In the genomic region with DNA sequence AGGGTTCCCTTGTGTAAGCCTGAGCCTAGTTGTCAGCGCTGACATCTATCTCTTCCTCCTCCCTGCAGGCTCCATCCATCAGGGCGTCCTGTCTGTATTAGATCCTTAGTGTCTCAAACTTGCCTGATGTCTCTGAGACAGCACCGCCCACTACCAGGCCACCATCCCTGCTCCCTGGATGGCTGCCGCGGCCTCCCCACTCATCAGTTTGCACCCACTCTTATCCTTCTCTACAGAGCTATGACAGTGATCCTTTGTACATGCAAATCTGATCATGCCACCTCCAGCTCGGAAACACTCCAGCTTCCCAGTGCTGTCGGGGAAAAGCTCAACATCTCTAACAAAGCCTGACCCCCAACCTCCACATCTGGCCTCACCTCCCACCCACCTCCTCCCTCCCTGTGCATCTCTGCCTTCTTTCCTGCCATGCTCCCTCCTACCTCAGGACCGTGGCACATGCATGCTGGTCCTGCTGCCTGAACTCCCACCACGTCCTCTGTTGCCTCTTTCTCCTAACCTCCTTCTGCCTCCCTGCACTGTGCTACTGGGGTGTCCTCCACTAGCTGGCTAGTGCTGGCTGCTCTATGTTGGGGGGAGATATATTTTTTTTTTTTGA, we compare ENCODE assay signal across 16 cellular contexts.
DNase-seq lines count a peak whose midpoint lies in the region; FAIRE-seq and TF ChIP-seq lines count a peak whose summit lies in the region.
"Had no signal": no experiment of that assay in that cellular context is flagged by ENCODE, and none has a peak within 500 bp of the region (broad histone marks: within the 10 kb centered on the region; RNA-seq: fewer than 3 reads in every experiment).

No MANE protein-coding gene starts in this region.

- H3K27me3 ChIP-seq in neuronal stem cell (ENCODE audit: control insufficient read depth in 3 of 3, insufficient read depth in 3 of 3, low read depth in 1 of 3, low read length in 3 of 3) (peaks cover 0 to 73% (median 0%) of the 10 kb centered on the region in 3 experiments), spleen (replicated peaks in 1 of 7) (peaks cover 0 to 61% (median 4%) of the 10 kb centered on the region in 7 donors), SK-N-SH (ENCODE audit: insufficient read depth) (peaks cover 13% of the 10 kb centered on the region; the same call in 1 of the 2 replicates)
- H3K27me3 ChIP-seq: BLaER1 had no signal

- no peak overlapping the region for H2AK5ac ChIP-seq in neuronal stem cell (ENCODE audit: low read depth, low read length)

- no peak overlapping the region for H3K27ac ChIP-seq in caudate nucleus (ENCODE audit: low read depth, low read length)
- H3K27ac ChIP-seq in neuronal stem cell (replicated peaks; ENCODE audit: low read length) = no peak overlapping the region
- H3K27ac ChIP-seq in spleen = no peak overlapping the region
- no peak overlapping the region for H3K27ac ChIP-seq in SK-N-SH (ENCODE audit: low read depth in 2 of 2, low read length in 1 of 2)
- H3K27ac ChIP-seq: 22Rv1, BLaER1 had no signal

- peaks cover 1% of the 10 kb centered on the region for H3K79me1 ChIP-seq in neuronal stem cell (ENCODE audit: low read depth, low read length)

- peaks cover 0 to 5% of the 10 kb centered on the region in 2 donors for H3K9me3 ChIP-seq in neuronal stem cell (replicated peaks in 1 of 2; ENCODE audit: control insufficient read depth in 2 of 2, insufficient read depth in 1 of 2, low read depth in 1 of 2, low read length in 2 of 2)
- H3K9me3 ChIP-seq in spleen = peaks cover 0 to 11% (median 0%) of the 10 kb centered on the region in 8 donors
- no peaks in the 10 kb centered on the region for H3K9me3 ChIP-seq in SK-N-SH
- H3K9me3 ChIP-seq: BLaER1, Caco-2 had no signal

- no peak overlapping the region for H2AFZ ChIP-seq in neuronal stem cell (ENCODE audit: low read length)
- no peak overlapping the region for H2AFZ ChIP-seq in SK-N-SH (ENCODE audit: low read depth)

- no peak overlapping the region for H3K4me2 ChIP-seq in neuronal stem cell (ENCODE audit: insufficient read depth, low read length, poor library complexity, severe bottlenecking)
- no peak overlapping the region for H3K4me2 ChIP-seq in SK-N-SH
- H3K4me2 ChIP-seq: BLaER1 had no signal

- no peaks in the 10 kb centered on the region for H3K9me2 ChIP-seq in SK-N-SH

- TF ChIP-seq POLR2A in spleen (IDR thresholded peaks at IDR 0.05) (no peak), H54 (IDR thresholded peaks at IDR 0.05; ENCODE audit: low read depth, low read length) (no peak)

- H3K18ac ChIP-seq in neuronal stem cell (ENCODE audit: low read length) = no peak overlapping the region

- H3K23ac ChIP-seq in neuronal stem cell (ENCODE audit: low read depth, low read length, poor library complexity) = no peak overlapping the region

- no peaks in the 10 kb centered on the region for H3K36me3 ChIP-seq in neuronal stem cell (replicated peaks in 1 of 2; ENCODE audit: control insufficient read depth in 2 of 2, insufficient read depth in 2 of 2, low read length in 2 of 2)
- no peaks in the 10 kb centered on the region for H3K36me3 ChIP-seq in spleen
- no peaks in the 10 kb centered on the region for H3K36me3 ChIP-seq in SK-N-SH (replicated peaks in 1 of 2; ENCODE audit: control insufficient read depth in 1 of 2, insufficient read depth in 2 of 2, low read length in 1 of 2)
- H3K36me3 ChIP-seq: BLaER1 had no signal

- H4K8ac ChIP-seq in neuronal stem cell (ENCODE audit: low read depth, low read length) = no peak overlapping the region

- no peak for TF ChIP-seq CTCF in spleen (IDR thresholded peaks at IDR 0.05 in 8 of 11, conservative IDR thresholded peaks at IDR 0.05 in 3 of 11)
- TF ChIP-seq CTCF in SK-N-SH (IDR thresholded peaks at IDR 0.05) = no peak

- H3K14ac ChIP-seq in neuronal stem cell (ENCODE audit: low read length) = no peak overlapping the region

- no peak overlapping the region for H2BK12ac ChIP-seq in neuronal stem cell (ENCODE audit: low read length)

- H3K9ac ChIP-seq in neuronal stem cell (ENCODE audit: low read depth, low read length, poor library complexity) (peak overlapping the region; percentile 17), SK-N-SH (no peak overlapping the region)
- H3K9ac ChIP-seq: BLaER1 had no signal

- no peak overlapping the region for H2BK5ac ChIP-seq in neuronal stem cell (ENCODE audit: low read length)

- no peak for TF ChIP-seq RAD21 in SK-N-SH (IDR thresholded peaks at IDR 0.05; ENCODE audit: low read length)

- FAIRE-seq in H54 (lab: Jason Lieb, UNC) = no peak
- FAIRE-seq: GM12892 had no signal

- no peak overlapping the region for H3K4ac ChIP-seq in neuronal stem cell (ENCODE audit: low read length)

- H2BK15ac ChIP-seq in neuronal stem cell (ENCODE audit: low read length) = no peak overlapping the region

- H2BK120ac ChIP-seq in neuronal stem cell (ENCODE audit: low read depth, low read length) = no peak overlapping the region

- DNase-seq in Ammon's horn (ENCODE audit: low spot score) = peak; percentile 45
- DNase-seq in caudate nucleus (lab: John Stamatoyannopoulos, UW) = peak in 47 of 61 donors; percentile 8 to 91 (median 45)
- no peak for DNase-seq in neuronal stem cell (ENCODE audit: low spot score)
- peak; percentile 18 for DNase-seq in spleen
- DNase-seq in H54 (ENCODE audit: insufficient read length, low spot score) = no peak
- DNase-seq in iPS-NIHi7 (ENCODE audit: extremely low spot score) = no peak
- no peak for DNase-seq in SK-N-SH
- no peak for DNase-seq in NCI-H524 treated with DMSO at 0.1 percent for 48 hours (lab: John Stamatoyannopoulos, UW)
- DNase-seq: Caco-2; CD8-positive, alpha-beta memory T cell; DND-41; GDM1; GOT3 had no signal

- H3K79me2 ChIP-seq in SK-N-SH (ENCODE audit: insufficient read depth) = no peaks in the 10 kb centered on the region

- intact Hi-C loops in spleen (cut with DNase I; ENCODE audit: low total_unique reads) = no loop called here

- POLR2A ChIA-PET in SK-N-SH (lab: Yijun Ruan, JAX) = interaction anchor here (0.5 kb wide), 1 partner anchor 83 kb away, joined by 3 read pairs; a partner anchor contains a TSS

- WGBS in neuronal stem cell (ENCODE audit: extremely low coverage in 2 of 2, insufficient read length in 2 of 2, insufficient replicate concordance in 1 of 2), 2 donors = no CpG with 5 or more reads among the region's 9 CpGs
- WGBS in spleen, 5 donors = 67 to 82% (median 78%) methylated on average over 9 of the region's 9 CpGs
- WGBS in SK-N-SH (ENCODE audit: low lambda C conversion rate) = 62% methylated on average over 9 of the region's 9 CpGs

- H4K20me1 ChIP-seq in SK-N-SH (ENCODE audit: insufficient read depth) = no peaks in the 10 kb centered on the region
- H4K20me1 ChIP-seq: BLaER1 had no signal

- no peaks in the 10 kb centered on the region for H3F3A ChIP-seq in SK-N-SH (replicated peaks; ENCODE audit: insufficient read depth)

- CTCF ChIA-PET in SK-N-SH (lab: Yijun Ruan, JAX) = interaction anchor here (0.8 to 2.1 kb wide), 3 partner anchors 20 to 266 kb away, joined by 3 to 7 read pairs (median 7); no protein-coding TSS in a partner anchor

- TF ChIP-seq EP300 in SK-N-SH (IDR thresholded peaks at IDR 0.05; ENCODE audit: borderline replicate concordance in 1 of 2, low read depth in 1 of 2, low read length in 1 of 2) = no peak

- H3K4me3 ChIP-seq in neuronal stem cell (ENCODE audit: low read length in 2 of 2) = no peak overlapping the region
- no peak overlapping the region for H3K4me3 ChIP-seq in spleen
- H3K4me3 ChIP-seq in SK-N-SH (ENCODE audit: low read depth in 2 of 2, low read length in 1 of 2) = no peak overlapping the region
- H3K4me3 ChIP-seq: BLaER1 had no signal

- no peak overlapping the region for H4K91ac ChIP-seq in neuronal stem cell (ENCODE audit: low read depth, low read length, poor library complexity)

- peaks cover 0 to 8% of the 10 kb centered on the region in 2 donors for H3K4me1 ChIP-seq in neuronal stem cell (ENCODE audit: control insufficient read depth in 2 of 2, insufficient read depth in 1 of 2, low read depth in 1 of 2, low read length in 2 of 2)
- H3K4me1 ChIP-seq in spleen = peaks cover 0 to 11% (median 0%) of the 10 kb centered on the region in 6 donors
- H3K4me1 ChIP-seq in SK-N-SH (ENCODE audit: control insufficient read depth in 1 of 2, insufficient read depth in 2 of 2, low read depth in 1 of 2, low read length in 1 of 2) = peaks cover 0 to 24% of the 10 kb centered on the region in 2 experiments; a peak in 1 of 4 replicates
- H3K4me1 ChIP-seq: Caco-2 had no signal

TF ChIP-seq in SK-N-SH, 30 proteins besides CTCF, POLR2A, EP300 and RAD21:
- TF ChIP-seq JUND (IDR thresholded peaks at IDR 0.05) (no peak), YY1 (IDR thresholded peaks at IDR 0.05; ENCODE audit: low read depth) (no peak), ELF1 (IDR thresholded peaks at IDR 0.05) (no peak), RXRA (IDR thresholded peaks at IDR 0.05; ENCODE audit: borderline replicate concordance, low read depth) (no peak), RFX5 (IDR thresholded peaks at IDR 0.05; ENCODE audit: low read length) (no peak), NRF1 (IDR thresholded peaks at IDR 0.05; ENCODE audit: low read depth, low read length) (no peak), EZH2phosphoT487 (IDR thresholded peaks at IDR 0.05; ENCODE audit: borderline replicate concordance, low read depth) (no peak), GATA2 (CRISPR knock-in tag; IDR thresholded peaks at IDR 0.05) (no peak), MXI1 (IDR thresholded peaks at IDR 0.05; ENCODE audit: low read depth, low read length) (no peak), NFIC (IDR thresholded peaks at IDR 0.05; ENCODE audit: borderline replicate concordance) (no peak), TCF12 (IDR thresholded peaks at IDR 0.05) (no peak), RCOR1 (IDR thresholded peaks at IDR 0.05; ENCODE audit: low read length) (no peak), FOXJ3 (CRISPR knock-in tag; IDR thresholded peaks at IDR 0.05) (no peak)
- TF ChIP-seq, protein P1, sequence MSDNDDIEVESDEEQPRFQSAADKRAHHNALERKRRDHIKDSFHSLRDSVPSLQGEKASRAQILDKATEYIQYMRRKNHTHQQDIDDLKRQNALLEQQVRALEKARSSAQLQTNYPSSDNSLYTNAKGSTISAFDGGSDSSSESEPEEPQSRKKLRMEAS (IDR thresholded peaks at IDR 0.05; ENCODE audit: low read depth) = no peak
- TF ChIP-seq, protein P2, sequence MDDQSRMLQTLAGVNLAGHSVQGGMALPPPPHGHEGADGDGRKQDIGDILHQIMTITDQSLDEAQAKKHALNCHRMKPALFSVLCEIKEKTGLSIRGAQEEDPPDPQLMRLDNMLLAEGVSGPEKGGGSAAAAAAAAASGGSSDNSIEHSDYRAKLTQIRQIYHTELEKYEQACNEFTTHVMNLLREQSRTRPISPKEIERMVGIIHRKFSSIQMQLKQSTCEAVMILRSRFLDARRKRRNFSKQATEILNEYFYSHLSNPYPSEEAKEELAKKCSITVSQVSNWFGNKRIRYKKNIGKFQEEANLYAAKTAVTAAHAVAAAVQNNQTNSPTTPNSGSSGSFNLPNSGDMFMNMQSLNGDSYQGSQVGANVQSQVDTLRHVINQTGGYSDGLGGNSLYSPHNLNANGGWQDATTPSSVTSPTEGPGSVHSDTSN (IDR thresholded peaks at IDR 0.05) = no peak

Comparison
In these comparisons a context has a peak if more than half of its experiments do, and no peak if none do; other contexts are left out.
1. DNase-seq: peak in Ammon's horn (single experiment), caudate nucleus (47 of 61) and spleen (single experiment); none in neuronal stem cell (single experiment), H54 (single experiment), iPS-NIHi7 (single experiment), SK-N-SH (single experiment) and NCI-H524 treated with DMSO at 0.1 percent for 48 hours (single experiment).